ENCODE assay signal across 1 cellular context in genomic region chr14:74244115-74244514, GRCh38.
TF ChIP-seq lines count a peak whose summit lies in the region.

No MANE protein-coding gene starts in this region.

TF ChIP-seq in H1, 55 proteins besides CTCF, POLR2A, EP300 and RAD21:
- TF ChIP-seq BRCA1 (IDR thresholded peaks at IDR 0.05; ENCODE audit: low read depth, low read length) (no peak), FOSL1 (IDR thresholded peaks at IDR 0.05; ENCODE audit: insufficient read depth, low read depth, low read length) (no peak), NANOG (IDR thresholded peaks at IDR 0.05; ENCODE audit: insufficient read depth, low read depth, low read length, poor library complexity, severe bottlenecking) (no peak), GTF2F1 (IDR thresholded peaks at IDR 0.05; ENCODE audit: borderline replicate concordance, low read depth, low read length) (no peak), HDAC6 (IDR thresholded peaks at IDR 0.05; ENCODE audit: low read depth, low read length) (no peak), SRF (IDR thresholded peaks at IDR 0.05; ENCODE audit: low read depth, low read length) (no peak), KDM4A (IDR thresholded peaks at IDR 0.05; ENCODE audit: low read depth, low read length, severe bottlenecking) (no peak), CHD7 (IDR thresholded peaks at IDR 0.05; ENCODE audit: insufficient replicate concordance, low read length) (no peak), TAF7 (optimal IDR thresholded peaks at IDR 0.05; ENCODE audit: borderline replicate concordance, low read depth, low read length) (no peak), ASH2L (IDR thresholded peaks at IDR 0.05; ENCODE audit: low read length) (no peak), ATF2 (IDR thresholded peaks at IDR 0.05; ENCODE audit: low read length) (no peak)
